Comparison of ENCODE assay signal across 9 cellular contexts in the genomic region with DNA sequence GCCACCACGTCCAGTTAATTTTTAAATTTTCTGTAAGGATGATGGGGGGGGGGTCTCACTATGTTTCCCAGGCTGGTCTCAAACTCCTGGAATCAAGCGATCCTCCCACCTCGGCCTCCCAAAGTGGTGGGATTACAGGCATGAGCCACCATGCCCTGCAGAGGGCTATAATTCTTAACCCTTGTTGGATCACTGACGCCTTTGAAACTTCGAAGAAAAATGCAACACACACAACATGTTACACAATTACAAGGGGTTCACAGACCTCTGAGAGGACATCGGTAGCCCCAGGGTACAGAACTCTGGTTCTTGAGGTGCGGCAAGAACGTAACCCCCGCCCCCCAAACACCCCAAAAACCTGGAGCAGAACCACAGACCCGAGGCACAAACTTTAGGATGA. TPM values are rescaled to one million over a fixed set of nuclear protein-coding genes. Genes with fewer than 3 reads are reported as not detected.
DNase-seq lines count a peak whose midpoint lies in the region; ATAC-seq and TF ChIP-seq lines count a peak whose summit lies in the region.
"Had no signal": no experiment of that assay in that cellular context is flagged by ENCODE, and none has a peak within 500 bp of the region (broad histone marks: within the 10 kb centered on the region; RNA-seq: fewer than 3 reads in every experiment).

No MANE protein-coding gene starts in this region.

- H2BK120ac ChIP-seq in mesenchymal stem cell (ENCODE audit: low read depth, low read length), result no peak overlapping the region

- no peak for TF ChIP-seq POLR2A in heart left ventricle (IDR thresholded peaks at IDR 0.05)
- no peak for TF ChIP-seq POLR2A in breast epithelium (IDR thresholded peaks at IDR 0.05)

- no peak overlapping the region for H2BK5ac ChIP-seq in mesenchymal stem cell (ENCODE audit: low read depth, low read length, poor library complexity, severe bottlenecking)

- peak overlapping the region; percentile 48 for H2AFZ ChIP-seq in mesenchymal stem cell (ENCODE audit: low read depth, low read length)

- H2BK12ac ChIP-seq in mesenchymal stem cell (ENCODE audit: low read length in 2 of 2), result peak overlapping the region; percentile 51 to 73

- in situ Hi-C loops in GM13976 (cut with MboI; ENCODE audit: low sequenced_read_pairs, unreplicated experiment), result no loop called here

- H3K36me3 ChIP-seq in heart left ventricle (no peaks in the 10 kb centered on the region), breast epithelium (no peaks in the 10 kb centered on the region), mesenchymal stem cell (ENCODE audit: control insufficient read depth in 1 of 2, insufficient read depth in 2 of 2, low read depth in 1 of 2, low read length in 2 of 2) (no peaks in the 10 kb centered on the region), urinary bladder (ENCODE audit: insufficient read depth) (no peaks in the 10 kb centered on the region)

- 40 to 61% (median 52%) methylated on average over 4 to 10 of the region's 10 CpGs for WGBS in heart left ventricle, 4 donors
- whole genome bisulfite sequencing in mesenchymal stem cell, result 59% methylated on average over 10 of the region's 10 CpGs
- WGBS in urinary bladder, result 40% methylated on average over 10 of the region's 10 CpGs

- no peak for DNase-seq in heart left ventricle
- no peak for DNase-seq in Right ventricle myocardium superior
- no peak for DNase-seq in breast epithelium (ENCODE audit: low spot score in 2 of 2)
- DNase-seq in mesenchymal stem cell, result peak; percentile 36
- DNase-seq in GM13976 (ENCODE audit: low spot score), result no peak
- no peak for DNase-seq in Ammon's horn (ENCODE audit: low spot score)

- H3K4me1 ChIP-seq in heart left ventricle (peaks cover 0 to 30% (median 20%) of the 10 kb centered on the region in 12 donors), breast epithelium (no peaks in the 10 kb centered on the region), mesenchymal stem cell (ENCODE audit: control insufficient read depth, insufficient read depth, low read depth, low read length) (peaks cover 6% of the 10 kb centered on the region), urinary bladder (ENCODE audit: insufficient read depth) (no peaks in the 10 kb centered on the region)

- H3K27ac ChIP-seq in heart left ventricle (peak overlapping the region; percentile 74 to 98 (median 92)), breast epithelium (peak overlapping the region; percentile 73 to 86), mesenchymal stem cell (ENCODE audit: low read length, poor library complexity, severe bottlenecking) (peak overlapping the region; percentile 14), urinary bladder (ENCODE audit: low read depth) (peak overlapping the region; percentile 59)

- H3K4ac ChIP-seq in mesenchymal stem cell (ENCODE audit: low read depth in 1 of 2, low read length in 2 of 2), result peak overlapping the region in 1 of 2 experiments; percentile 34

- intact Hi-C loops in heart left ventricle (cut with DNase I), result loop anchor here in 2 of 10 donors (1.0 to 2.0 kb wide), 2 partner anchors 8 to 78 kb away; no protein-coding TSS in a partner anchor
- intact Hi-C loops in Right ventricle myocardium superior (cut with DNase I), result no loop called here
- intact Hi-C loops in breast epithelium (cut with DNase I; ENCODE audit: low total_unique reads), result no loop called here

- H3K27me3 ChIP-seq in heart left ventricle (no peaks in the 10 kb centered on the region), breast epithelium (no peaks in the 10 kb centered on the region), mesenchymal stem cell (ENCODE audit: control insufficient read depth in 1 of 2, insufficient read depth in 1 of 2, low read length in 2 of 2) (no peaks in the 10 kb centered on the region)

- TF ChIP-seq CTCF in heart left ventricle (IDR thresholded peaks at IDR 0.05) (no peak), breast epithelium (IDR thresholded peaks at IDR 0.05) (no peak), GM13976 (IDR thresholded peaks at IDR 0.05; ENCODE audit: borderline replicate concordance, control extremely low read depth, extremely low read depth, insufficient read depth, missing control alignments) (no peak)

- H4K8ac ChIP-seq in mesenchymal stem cell (ENCODE audit: low read length), result peak overlapping the region; percentile 13

- H3K79me1 ChIP-seq in mesenchymal stem cell (replicated peaks; ENCODE audit: low read length, poor library complexity, severe bottlenecking), result no peaks in the 10 kb centered on the region

- peak overlapping the region; percentile 56 to 79 for H3K18ac ChIP-seq in mesenchymal stem cell (ENCODE audit: low read depth in 1 of 2, low read length in 2 of 2)

- H3K9ac ChIP-seq in mesenchymal stem cell (ENCODE audit: low read length), result peak overlapping the region; percentile 90

- H3K23ac ChIP-seq in mesenchymal stem cell (ENCODE audit: low read length in 2 of 2), result peak overlapping the region in 1 of 2 experiments; percentile 94

- H3K9me3 ChIP-seq in heart left ventricle, result no peaks in the 10 kb centered on the region
- H3K9me3 ChIP-seq in breast epithelium, result no peaks in the 10 kb centered on the region
- no peaks in the 10 kb centered on the region for H3K9me3 ChIP-seq in mesenchymal stem cell (ENCODE audit: control insufficient read depth, low read length)

- no peak overlapping the region for H3K14ac ChIP-seq in mesenchymal stem cell (ENCODE audit: low read length in 2 of 2)

- ATAC-seq in heart left ventricle (no peak), Right ventricle myocardium superior (ENCODE audit: poor library complexity) (no peak), HG02623 (IDR thresholded peaks at IDR 0.05; ENCODE audit: unreplicated experiment) (no peak)

- H2BK15ac ChIP-seq in mesenchymal stem cell (ENCODE audit: low read depth, poor library complexity, severe bottlenecking), result no peak overlapping the region

- peak overlapping the region; percentile 79 for H3K4me2 ChIP-seq in mesenchymal stem cell (ENCODE audit: low read length, poor library complexity, severe bottlenecking)

- H3K4me3 ChIP-seq in heart left ventricle (peak overlapping the region; percentile 25 to 72 (median 63)), breast epithelium (peak overlapping the region; percentile 49 to 70 (median 64)), mesenchymal stem cell (ENCODE audit: insufficient read depth in 1 of 2, low read depth in 1 of 2, low read length in 2 of 2) (peak overlapping the region; percentile 52 to 79), urinary bladder (ENCODE audit: low read depth, low read length) (peak overlapping the region; percentile 59)

- H4K91ac ChIP-seq in mesenchymal stem cell (ENCODE audit: low read length), result peak overlapping the region; percentile 95

- no peak overlapping the region for H2AK5ac ChIP-seq in mesenchymal stem cell (ENCODE audit: low read length, severe bottlenecking)

RNA-seq across cellular contexts. Expression of gene LUZP1, which starts 8.4 kb away (rescaled TPM):
- 10 to 100 TPM; 24.7 to 42.3 (median 32.6) TPM for total RNA-seq in heart left ventricle
- polyA plus RNA-seq in heart left ventricle, result 10 to 100 TPM in 1 of 2 donors, 1 to 10 TPM in 1; 6.1 to 28.1 TPM
- 26.3 TPM for total RNA-seq in Right ventricle myocardium superior
- 10 to 100 TPM; 21.0 to 26.6 (median 24.6) TPM for total RNA-seq in breast epithelium
- 39.1 TPM for polyA plus RNA-seq in mesenchymal stem cell (2013, experiment 1 of 2)
- 38.8 TPM for polyA plus RNA-seq in mesenchymal stem cell (2013, experiment 2 of 2)
- total RNA-seq in urinary bladder, result 25.0 TPM
- 13.5 TPM for polyA plus RNA-seq in urinary bladder

RNA-seq across cellular contexts. Expression of gene HTR1D, which starts 40.3 kb away (rescaled TPM):
- total RNA-seq in heart left ventricle (under 1 TPM in 2 of 9 donors, not detected in 7; 0.10 to 0.16 TPM), Right ventricle myocardium superior (not detected), breast epithelium (not detected), urinary bladder (0.11 TPM)
- polyA plus RNA-seq in heart left ventricle (under 1 TPM; 0.01 to 0.04 TPM), urinary bladder (0.05 TPM)
- polyA plus RNA-seq in mesenchymal stem cell (2013, experiment 1 of 2), result 0.17 TPM
- 0.16 TPM for polyA plus RNA-seq in mesenchymal stem cell (2013, experiment 2 of 2)
- total RNA-seq: LHCN-M2 had no signal

Comparison
In these comparisons a context has a peak if more than half of its experiments do, and no peak if none do; other contexts are left out.
1. H3K27ac ChIP-seq: peak in every context shown above with its lines; median percentile 92 in heart left ventricle; 80 in breast epithelium; 59 in urinary bladder; 14 in mesenchymal stem cell.